In genomic region chr5:132501629-132501956, GRCh38 we compare ENCODE assay signal across 14 cellular contexts. TPM values are rescaled to one million over a fixed set of nuclear protein-coding genes. Genes with fewer than 3 reads are reported as not detected.
DNase-seq lines count a peak whose midpoint lies in the region; ATAC-seq and TF ChIP-seq lines count a peak whose summit lies in the region.
"Had no signal": no experiment of that assay in that cellular context is flagged by ENCODE, and none has a peak within 500 bp of the region (broad histone marks: within the 10 kb centered on the region; RNA-seq: fewer than 3 reads in every experiment).

No MANE protein-coding gene starts in this region.

- no peaks in the 10 kb centered on the region for H4K20me1 ChIP-seq in MM.1S (ENCODE audit: insufficient read depth, low read length)

- no peaks in the 10 kb centered on the region for H3K27me3 Mint-ChIP-seq in memory B cell
- H3K27me3 Mint-ChIP-seq in chondrocyte (ENCODE audit: low read depth), result no peaks in the 10 kb centered on the region

- H3K27ac ChIP-seq in MM.1S (ENCODE audit: low read length), result peak overlapping the region; percentile 99; the same call in 1 of the 2 replicates
- peak overlapping the region; percentile 47 to 99 (median 84) for H3K27ac ChIP-seq in body of pancreas
- H3K27ac ChIP-seq in transverse colon, result peak overlapping the region; percentile 95 to 99 (median 98)
- H3K27ac ChIP-seq: neural progenitor cell had no signal

- peaks cover 49% of the 10 kb centered on the region for H3F3A ChIP-seq in MM.1S (ENCODE audit: insufficient read depth, low read length)

- H3K9me3 ChIP-seq in MM.1S (replicated peaks; ENCODE audit: insufficient read depth, low read length) (no peaks in the 10 kb centered on the region), body of pancreas (no peaks in the 10 kb centered on the region), transverse colon (no peaks in the 10 kb centered on the region)
- H3K9me3 ChIP-seq: thoracic aorta had no signal

- TF ChIP-seq CTCF in MM.1S (IDR thresholded peaks at IDR 0.05; ENCODE audit: low read length), result no peak
- TF ChIP-seq CTCF in body of pancreas (IDR thresholded peaks at IDR 0.05), result no peak
- no peak for TF ChIP-seq CTCF in transverse colon (IDR thresholded peaks at IDR 0.05)
- no peak for TF ChIP-seq CTCF in chondrocyte (IDR thresholded peaks at IDR 0.05)

- no peak overlapping the region for H3K4me3 Mint-ChIP-seq in memory B cell
- H3K4me3 Mint-ChIP-seq in chondrocyte (ENCODE audit: unreplicated experiment), result no peak overlapping the region
- H3K4me3 Mint-ChIP-seq: activated CD4-positive, alpha-beta memory T cell treated with anti-CD3 and anti-CD28 coated beads, Interleukin-2, amount 10 ng/mL, durations not matched to agents 7 days and 5 days; activated naive CD8-positive, alpha-beta T cell treated with anti-CD3 and anti-CD28 coated beads, Interleukin-2, amount 50 U/mL, for 24 hours; neural progenitor cell had no signal

- H3K4me3 ChIP-seq in MM.1S (ENCODE audit: low read length), result no peak overlapping the region
- H3K4me3 ChIP-seq in body of pancreas, result no peak overlapping the region
- H3K4me3 ChIP-seq in transverse colon, result no peak overlapping the region
- H3K4me3 ChIP-seq: neural progenitor cell, thoracic aorta had no signal

- H3K79me2 ChIP-seq in MM.1S (ENCODE audit: low read length), result peaks cover 11% of the 10 kb centered on the region; the same call in 1 of the 2 replicates

- H3K9me3 Mint-ChIP-seq in memory B cell (no peaks in the 10 kb centered on the region), chondrocyte (ENCODE audit: low read depth) (no peaks in the 10 kb centered on the region)
- H3K9me3 Mint-ChIP-seq: activated CD4-positive, alpha-beta memory T cell treated with anti-CD3 and anti-CD28 coated beads, Interleukin-2, amount 10 ng/mL, durations not matched to agents 7 days and 5 days; activated naive CD8-positive, alpha-beta T cell treated with anti-CD3 and anti-CD28 coated beads, Interleukin-2, amount 50 U/mL, for 24 hours; neural progenitor cell had no signal

- H3K36me3 ChIP-seq in MM.1S (replicated peaks; ENCODE audit: insufficient read depth, low read length), result no peaks in the 10 kb centered on the region
- H3K36me3 ChIP-seq in body of pancreas (replicated peaks in 1 of 2; ENCODE audit: insufficient read depth in 1 of 2, low read depth in 2 of 2), result no peaks in the 10 kb centered on the region
- no peaks in the 10 kb centered on the region for H3K36me3 ChIP-seq in transverse colon
- H3K36me3 ChIP-seq: neural progenitor cell, thoracic aorta had no signal

- peak overlapping the region; percentile 17; the same call in 1 of the 2 replicates for H3K9ac ChIP-seq in MM.1S (ENCODE audit: low read length)
- H3K9ac ChIP-seq: neural progenitor cell had no signal

- intact Hi-C loops in body of pancreas (cut with DNase I), result loop anchor here (5.0 kb wide), 1 partner anchor 119 kb away; no protein-coding TSS in a partner anchor
- intact Hi-C loops in transverse colon (cut with DNase I; ENCODE audit: low total_unique reads), result no loop called here

- in situ Hi-C loops in transverse colon (cut with MboI; ENCODE audit: low pct_ligation_motif_present in 1 of 4, low pct_unique_long_range_greater_than_20kb in 1 of 4, low sequenced_read_pairs in 3 of 4), result loop anchor here in 2 of 4 donors (10.0 kb wide), 1 partner anchor 117 kb away; no protein-coding TSS in a partner anchor

- TF ChIP-seq EP300 in transverse colon (IDR thresholded peaks at IDR 0.05; ENCODE audit: low read depth), result no peak

- DNase-seq in MM.1S (no peak), body of pancreas (no peak), memory B cell (ENCODE audit: low spot score in 2 of 2) (no peak), transverse colon (no peak), chondrocyte (ENCODE audit: low spot score) (no peak), amniotic stem cell (lab: John Stamatoyannopoulos, UW) (no peak), cerebellum (ENCODE audit: low spot score) (no peak)

- ATAC-seq in body of pancreas (no peak), memory B cell (ENCODE audit: low read depth) (no peak)

- 0 out of 2 replicates have a peak overlapping the region, but pooled peaks have one; percentile 2 for H2AFZ ChIP-seq in MM.1S (ENCODE audit: low read length)
- H2AFZ ChIP-seq: neural progenitor cell had no signal

- no peak for TF ChIP-seq POLR2A in body of pancreas (IDR thresholded peaks at IDR 0.05)
- no peak for TF ChIP-seq POLR2A in transverse colon (IDR thresholded peaks at IDR 0.05)

- H3K4me1 Mint-ChIP-seq in memory B cell (peaks cover 39% of the 10 kb centered on the region), chondrocyte (ENCODE audit: low read depth) (peaks cover 44% of the 10 kb centered on the region)

- H3K4me2 ChIP-seq in MM.1S (ENCODE audit: low read depth, low read length), result no peak overlapping the region
- H3K4me2 ChIP-seq: neural progenitor cell had no signal

- H3K4me1 ChIP-seq in MM.1S (ENCODE audit: low read length) (peaks cover 63% of the 10 kb centered on the region), body of pancreas (peaks cover 58% of the 10 kb centered on the region), transverse colon (peaks cover 43 to 91% (median 73%) of the 10 kb centered on the region in 4 donors)
- H3K4me1 ChIP-seq: neural progenitor cell had no signal

- no peaks in the 10 kb centered on the region for H3K9me2 ChIP-seq in MM.1S (replicated peaks; ENCODE audit: insufficient read depth, low read length)

- H3K27me3 ChIP-seq in MM.1S (replicated peaks; ENCODE audit: insufficient read depth, low read length), result no peaks in the 10 kb centered on the region
- no peaks in the 10 kb centered on the region for H3K27me3 ChIP-seq in body of pancreas
- no peaks in the 10 kb centered on the region for H3K27me3 ChIP-seq in transverse colon
- H3K27me3 ChIP-seq: neural progenitor cell had no signal

- H3K27ac Mint-ChIP-seq in memory B cell (peak overlapping the region; percentile 58), chondrocyte (ENCODE audit: unreplicated experiment) (no peak overlapping the region)
- H3K27ac Mint-ChIP-seq: activated CD4-positive, alpha-beta memory T cell treated with anti-CD3 and anti-CD28 coated beads, Interleukin-2, amount 10 ng/mL, durations not matched to agents 7 days and 5 days; activated naive CD8-positive, alpha-beta T cell treated with anti-CD3 and anti-CD28 coated beads, Interleukin-2, amount 50 U/mL, for 24 hours; neural progenitor cell had no signal

- 33 to 53% methylated on average over 3 to 4 of the region's 4 CpGs for WGBS in body of pancreas, 2 donors
- WGBS in transverse colon (ENCODE audit: low coverage in 1 of 2), 2 donors, result 64% methylated on average over 4 of the region's 4 CpGs; no CpG with 5 or more reads in 1 of the 2 donors

- H3K36me3 Mint-ChIP-seq in memory B cell, result no peaks in the 10 kb centered on the region
- no peaks in the 10 kb centered on the region for H3K36me3 Mint-ChIP-seq in chondrocyte (ENCODE audit: low read depth)
- H3K36me3 Mint-ChIP-seq: neural progenitor cell had no signal

RNA-seq across cellular contexts. Expression of gene IRF1, which starts 11.0 kb away (rescaled TPM):
- total RNA-seq in body of pancreas, result 10 to 100 TPM; 12.2 to 15.5 TPM
- 10 to 100 TPM; 40.8 to 86.9 (median 65.5) TPM for total RNA-seq in transverse colon
- total RNA-seq in chondrocyte, result 10.8 to 17.8 TPM (median 16.3 TPM) in 3 replicates
- 2.4 TPM for total RNA-seq in cerebellum

RNA-seq across cellular contexts. Expression of gene IL5, which starts 41.7 kb away (rescaled TPM):
- total RNA-seq in body of pancreas, result not detected
- total RNA-seq in transverse colon, result not detected
- total RNA-seq in chondrocyte, result not detected in 3 replicates
- total RNA-seq in cerebellum, result not detected
- total RNA-seq: cardiac septum, fibroblast of villous mesenchyme, right cardiac atrium, thoracic aorta had no signal

RNA-seq across cellular contexts. Expression of gene RAD50, which starts 55.2 kb away (rescaled TPM):
- total RNA-seq in body of pancreas (10 to 100 TPM; 18.7 to 42.5 TPM), transverse colon (10 to 100 TPM; 35.8 to 47.5 (median 41.3) TPM), chondrocyte (27.7 to 30.7 TPM (median 27.8 TPM) in 3 replicates), cerebellum (29.8 TPM)
